24 cellular contexts compared by ENCODE assay signal in the genomic region with DNA sequence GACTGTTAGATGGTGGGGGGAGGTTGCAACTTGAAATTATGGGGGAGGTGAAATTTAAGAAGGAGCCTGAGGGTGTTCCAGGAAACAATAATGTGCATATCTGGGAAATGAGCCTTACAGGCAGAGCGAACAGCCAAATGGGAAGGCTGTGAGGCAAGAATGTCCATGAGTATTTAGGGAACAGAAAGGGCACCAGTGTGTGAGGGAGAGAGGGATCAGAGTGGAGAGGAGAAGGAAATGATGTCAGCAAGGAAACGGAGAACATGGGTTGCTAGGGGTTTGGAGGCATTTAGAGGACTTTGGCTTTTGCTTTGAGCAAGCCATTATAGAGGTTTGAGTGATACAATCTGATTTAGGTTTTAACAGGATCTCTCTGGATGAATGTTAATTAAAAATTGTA.
DNase-seq lines count a peak whose midpoint lies in the region; ATAC-seq and TF ChIP-seq lines count a peak whose summit lies in the region.
"Had no signal": no experiment of that assay in that cellular context is flagged by ENCODE, and none has a peak within 500 bp of the region (broad histone marks: within the 10 kb centered on the region; RNA-seq: fewer than 3 reads in every experiment).

No MANE protein-coding gene starts in this region.

- H3K4me1 ChIP-seq in left ventricle myocardium inferior: no peaks in the 10 kb centered on the region
- no peaks in the 10 kb centered on the region for H3K4me1 ChIP-seq in naive thymus-derived CD4-positive, alpha-beta T cell (ENCODE audit: control insufficient read depth in 2 of 2, insufficient read depth in 2 of 2, low read length in 2 of 2)
- H3K4me1 ChIP-seq: left lung, pancreas, tibial nerve had no signal

- CTCF ChIA-PET in naive thymus-derived CD4-positive, alpha-beta T cell (lab: Charles Lee): no interaction called here

- peaks cover 0 to 19% (median 5%) of the 10 kb centered on the region in 11 donors for H3K9me3 Mint-ChIP-seq in naive thymus-derived CD4-positive, alpha-beta T cell
- H3K9me3 Mint-ChIP-seq: activated CD4-positive, alpha-beta T cell treated with anti-CD3 and anti-CD28 coated beads, Interleukin-2, amount 10 ng/mL, durations not matched to agents 24 days and 14 days had no signal

- peaks cover 4% of the 10 kb centered on the region for H3K9me3 ChIP-seq in left ventricle myocardium inferior (replicated peaks)
- no peaks in the 10 kb centered on the region for H3K9me3 ChIP-seq in naive thymus-derived CD4-positive, alpha-beta T cell (ENCODE audit: control insufficient read depth in 2 of 3, low read length in 3 of 3)
- H3K9me3 ChIP-seq: pancreas had no signal

- H3K4me3 ChIP-seq in left ventricle myocardium inferior: no peak overlapping the region
- no peak overlapping the region for H3K4me3 ChIP-seq in naive thymus-derived CD4-positive, alpha-beta T cell (ENCODE audit: low read length)
- H3K4me3 ChIP-seq: left lung, pancreas, tibial nerve had no signal

- no peaks in the 10 kb centered on the region for H3K36me3 ChIP-seq in left ventricle myocardium inferior
- H3K36me3 ChIP-seq in naive thymus-derived CD4-positive, alpha-beta T cell (ENCODE audit: control insufficient read depth in 2 of 3, insufficient read depth in 3 of 3, low read length in 3 of 3): no peaks in the 10 kb centered on the region
- H3K36me3 ChIP-seq: left lung, pancreas, tibial nerve had no signal

- intact Hi-C loops in left ventricle myocardium superior (cut with micrococcal nuclease): no loop called here
- intact Hi-C loops in left ventricle myocardium inferior (cut with micrococcal nuclease): no loop called here
- intact Hi-C loops in naive thymus-derived CD4-positive, alpha-beta T cell (cut with micrococcal nuclease): no loop called here

- H3K36me3 Mint-ChIP-seq in naive thymus-derived CD4-positive, alpha-beta T cell: peaks cover 0 to 3% (median 0%) of the 10 kb centered on the region in 5 donors

- DNase-seq in left ventricle myocardium superior (no peak), left ventricle myocardium inferior (no peak), RPMI7951 (ENCODE audit: low read depth) (peak; percentile 4), NCI-H446 treated with DMSO at 0.1 percent for 48 hours (lab: John Stamatoyannopoulos, UW) (no peak), NCI-H1417 (lab: John Stamatoyannopoulos, UW) (no peak)
- DNase-seq in naive thymus-derived CD4-positive, alpha-beta T cell: no peak
- DNase-seq: activated CD4-positive, alpha-beta T cell treated with anti-CD3 and anti-CD28 coated beads, Interleukin-2, amount 10 ng/mL, durations not matched to agents 24 days and 14 days; activated gamma-delta T cell treated with Interleukin-2 at 50 U/mL for 16 hours; activated T-cell treated with anti-CD3 and anti-CD28 coated beads, Interleukin-2, amount 50 U/mL, for 4 hours; DMS79 treated with DMSO at 0.1 percent for 48 hours; dorsolateral prefrontal cortex; hippocampal formation; left lung; midbrain; NCI-H1092; NCI-H1930; NCI-H526 treated with DMSO at 0.1 percent for 48 hours; pancreas; stimulated activated CD4-positive, alpha-beta T cell treated with anti-CD3 and anti-CD28 coated beads, Interleukin-2, amount 100 ng/mL, for 24 hours had no signal

- POLR2A ChIA-PET in naive thymus-derived CD4-positive, alpha-beta T cell (lab: Charles Lee): no interaction called here

- no peaks in the 10 kb centered on the region for H3K27me3 Mint-ChIP-seq in naive thymus-derived CD4-positive, alpha-beta T cell
- H3K27me3 Mint-ChIP-seq: activated CD4-positive, alpha-beta T cell treated with anti-CD3 and anti-CD28 coated beads, Interleukin-2, amount 10 ng/mL, durations not matched to agents 24 days and 14 days had no signal

- peak overlapping the region in 5 of 9 donors; percentile 5 to 90 (median 16) for H3K27ac Mint-ChIP-seq in naive thymus-derived CD4-positive, alpha-beta T cell
- H3K27ac Mint-ChIP-seq: activated CD4-positive, alpha-beta T cell treated with anti-CD3 and anti-CD28 coated beads, Interleukin-2, amount 10 ng/mL, durations not matched to agents 24 days and 14 days; nephron had no signal

- no peak for TF ChIP-seq CTCF in left ventricle myocardium inferior (IDR thresholded peaks at IDR 0.05; ENCODE audit: borderline replicate concordance)

- peak; percentile 30 for ATAC-seq in left ventricle myocardium superior
- ATAC-seq in naive thymus-derived CD4-positive, alpha-beta T cell: no peak
- ATAC-seq in GM19463 (IDR thresholded peaks at IDR 0.05; ENCODE audit: unreplicated experiment): no peak
- no peak for ATAC-seq in HG02885 (IDR thresholded peaks at IDR 0.05; ENCODE audit: poor library complexity, unreplicated experiment)
- ATAC-seq: activated T-cell treated with anti-CD3 and anti-CD28 coated beads, Interleukin-2, amount 50 U/mL, for 4 hours; left lung; pancreas had no signal

- peaks cover 2 to 17% (median 13%) of the 10 kb centered on the region in 7 donors for H3K4me1 Mint-ChIP-seq in naive thymus-derived CD4-positive, alpha-beta T cell
- H3K4me1 Mint-ChIP-seq: nephron had no signal

- no peaks in the 10 kb centered on the region for H3K27me3 ChIP-seq in left ventricle myocardium inferior (ENCODE audit: low read depth)
- H3K27me3 ChIP-seq in naive thymus-derived CD4-positive, alpha-beta T cell (ENCODE audit: control insufficient read depth in 2 of 2, insufficient read depth in 2 of 2, low read length in 2 of 2): no peaks in the 10 kb centered on the region
- H3K27me3 ChIP-seq: dorsolateral prefrontal cortex, left lung, pancreas, tibial nerve had no signal

- H3K27ac ChIP-seq in left ventricle myocardium inferior (replicated peaks): no peak overlapping the region
- H3K27ac ChIP-seq in naive thymus-derived CD4-positive, alpha-beta T cell (ENCODE audit: low read depth, low read length): no peak overlapping the region
- H3K27ac ChIP-seq: dorsolateral prefrontal cortex, left lung, pancreas, tibial nerve, VCaP had no signal

- peak overlapping the region in 5 of 10 donors; percentile 3 to 76 (median 42) for H3K4me3 Mint-ChIP-seq in naive thymus-derived CD4-positive, alpha-beta T cell
- H3K4me3 Mint-ChIP-seq: activated T-cell treated with anti-CD3 and anti-CD28 coated beads, Interleukin-2, amount 50 U/mL, for 4 hours; nephron had no signal
